ENCODE assay signal across 8 cellular contexts in the genomic region with DNA sequence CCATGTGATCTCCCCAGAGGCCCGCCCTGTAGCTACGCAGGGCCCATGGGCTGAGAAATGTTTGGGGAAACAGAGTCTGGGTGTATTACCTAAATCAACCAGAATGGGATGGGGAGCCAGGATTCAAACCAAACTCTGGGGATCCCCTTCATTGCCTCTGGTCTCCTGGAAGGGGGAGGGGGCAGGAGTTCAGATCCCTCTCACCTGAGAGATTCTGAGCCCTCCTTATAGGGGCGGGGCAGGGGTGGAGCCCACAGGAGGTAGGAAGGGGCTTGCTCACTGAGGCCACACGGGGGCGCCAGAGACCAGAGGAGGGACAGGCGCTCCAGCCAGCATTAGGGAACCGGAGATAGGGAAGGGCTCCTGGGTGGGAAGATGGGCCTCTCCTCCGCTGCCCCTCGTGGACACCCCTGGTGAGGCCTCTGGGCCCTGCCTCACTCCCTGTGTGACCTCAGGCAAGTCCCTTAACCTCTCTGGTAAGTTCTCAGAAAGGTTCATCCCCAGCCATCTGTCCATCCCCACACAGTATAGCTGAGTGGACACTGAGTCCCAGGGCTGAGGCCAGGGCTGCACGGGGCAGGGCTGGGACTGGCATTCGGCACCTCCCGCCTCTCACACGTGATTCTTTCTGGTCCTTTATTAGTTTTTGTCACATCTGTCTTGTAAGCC. TPM values are rescaled to one million over a fixed set of nuclear protein-coding genes. Genes with fewer than 3 reads are reported as not detected.
DNase-seq lines count a peak whose midpoint lies in the region; ATAC-seq and TF ChIP-seq lines count a peak whose summit lies in the region.

No MANE protein-coding gene starts in this region.

- H3K4me2 ChIP-seq in KMS-11: no peak overlapping the region

- H3K4me3 ChIP-seq in KMS-11 (IDR thresholded peaks at IDR 0.05; ENCODE audit: insufficient read depth, low read depth, low read length): no peak overlapping the region
- H3K4me3 ChIP-seq in epithelial cell of esophagus (ENCODE audit: low read length): no peak overlapping the region

- no peaks in the 10 kb centered on the region for H3K79me2 ChIP-seq in KMS-11 (ENCODE audit: insufficient read depth, low read depth)

- H3K27ac ChIP-seq in KMS-11: no peak overlapping the region

- no peak overlapping the region for H3K9ac ChIP-seq in KMS-11

- TF ChIP-seq CTCF in KMS-11 (conservative IDR thresholded peaks at IDR 0.05; ENCODE audit: low read depth, low read length) (peak; percentile 90), epithelial cell of esophagus (IDR thresholded peaks at IDR 0.05; ENCODE audit: insufficient read depth, low read depth, low read length, missing control alignments) (peak; percentile 85)

- H4K20me1 ChIP-seq in KMS-11 (ENCODE audit: insufficient read depth): no peaks in the 10 kb centered on the region

- no peak for ATAC-seq in HG03432 (IDR thresholded peaks at IDR 0.05; ENCODE audit: unreplicated experiment)

- no peak overlapping the region for H2AFZ ChIP-seq in KMS-11 (ENCODE audit: low read depth)

- H3K27me3 ChIP-seq in KMS-11 (ENCODE audit: insufficient read depth, low read depth): no peaks in the 10 kb centered on the region

- DNase-seq in DMS153 (lab: John Stamatoyannopoulos, UW) (peak; percentile 85), OCI-M1 (lab: John Stamatoyannopoulos, UW) (peak; percentile 97), activated T-cell treated with anti-CD3 and anti-CD28 coated beads for 1 hour (ENCODE audit: low read depth) (peak; percentile 99), epithelial cell of esophagus (ENCODE audit: low read depth) (peak; percentile 89), mucosa of gallbladder (ENCODE audit: low spot score) (peak; percentile 88)
- peak; percentile 90 for DNase-seq in stimulated activated CD8-positive, alpha-beta memory T cell treated with anti-CD3 and anti-CD28 coated beads, Interleukin-4, amount 100 ng/mL, for 24 hours (ENCODE audit: low read depth)

- peaks cover 55% of the 10 kb centered on the region for H3K4me1 ChIP-seq in KMS-11 (ENCODE audit: low read depth, poor library complexity, severe bottlenecking)

- H3K36me3 ChIP-seq in KMS-11 (ENCODE audit: insufficient read depth): no peaks in the 10 kb centered on the region

RNA-seq across cellular contexts. Expression of a gene that starts 2.7 kb away (rescaled TPM):
- total RNA-seq in mucosa of gallbladder: 37.1 TPM

RNA-seq across cellular contexts. Expression of a gene that starts 31.3 kb away (rescaled TPM):
- 85.6 TPM for total RNA-seq in mucosa of gallbladder

RNA-seq across cellular contexts. Expression of a gene that starts 36.8 kb away (rescaled TPM):
- 34.8 TPM for total RNA-seq in mucosa of gallbladder

RNA-seq across cellular contexts. Expression of a gene that starts 44.1 kb away (rescaled TPM):
- 23.1 TPM for total RNA-seq in mucosa of gallbladder
